8 cellular contexts compared by ENCODE assay signal in genomic region chr10:76036410-76036940, GRCh38.
DNase-seq lines count a peak whose midpoint lies in the region; ATAC-seq, FAIRE-seq and TF ChIP-seq lines count a peak whose summit lies in the region.

No MANE protein-coding gene starts in this region.

- TF ChIP-seq CTCF in D721Med (IDR thresholded peaks at IDR 0.05; ENCODE audit: insufficient read depth, missing control alignments) (peak; percentile 82), brain microvascular endothelial cell (IDR thresholded peaks at IDR 0.05; ENCODE audit: low read depth, low read length, missing control alignments) (peak; percentile 96), smooth muscle cell (IDR thresholded peaks at IDR 0.05; ENCODE audit: borderline replicate concordance, insufficient read depth, poor library complexity, severe bottlenecking) (peak; percentile 94)

- no peak for FAIRE-seq in D721Med (lab: Jason Lieb, UNC)

- no peak overlapping the region for H2AFZ ChIP-seq in smooth muscle cell (ENCODE audit: low read depth)

- H3K27ac ChIP-seq in brain microvascular endothelial cell = no peak overlapping the region
- no peak overlapping the region for H3K27ac ChIP-seq in smooth muscle cell (ENCODE audit: low read depth)

- no peaks in the 10 kb centered on the region for H3K79me2 ChIP-seq in smooth muscle cell (ENCODE audit: low read depth)

- no peak for DNase-seq in D721Med (ENCODE audit: insufficient read length, low spot score)
- peak in 46 of 76 experiments; percentile 0 to 51 (median 20) for DNase-seq in HUDEP-2 (lab: John Stamatoyannopoulos, UW; ENCODE audit: unreplicated experiment in 76 of 76)
- DNase-seq in brain microvascular endothelial cell = peak; percentile 54
- peak; percentile 79 for DNase-seq in iPS-NIHi11 (ENCODE audit: low spot score)
- peak; percentile 33 for DNase-seq in smooth muscle cell (lab: John Stamatoyannopoulos, UW; ENCODE audit: unreplicated experiment)
- no peak for DNase-seq in effector CD8-positive, alpha-beta T cell (lab: John Stamatoyannopoulos, UW)

- H3K4me3 ChIP-seq in brain microvascular endothelial cell (ENCODE audit: low read depth, low read length) (peak overlapping the region; percentile 28), smooth muscle cell (peak overlapping the region; percentile 21)

- H3K36me3 ChIP-seq in brain microvascular endothelial cell (replicated peaks) (no peaks in the 10 kb centered on the region), smooth muscle cell (ENCODE audit: low read depth) (peaks cover 6% of the 10 kb centered on the region)

- ATAC-seq in GM19397 (IDR thresholded peaks at IDR 0.05; ENCODE audit: unreplicated experiment) (peak; percentile 59), SK-N-SH treated with all-trans-retinoic acid at 6 μM for 48 hours (peak; percentile 94)

- in situ Hi-C loops in brain microvascular endothelial cell (cut with HindIII; ENCODE audit: low pct_ligation_motif_present, low sequenced_read_pairs) = no loop called here

- no peaks in the 10 kb centered on the region for H3F3A ChIP-seq in smooth muscle cell (ENCODE audit: low read depth)

- no peaks in the 10 kb centered on the region for H3K27me3 ChIP-seq in brain microvascular endothelial cell (replicated peaks)
- no peaks in the 10 kb centered on the region for H3K27me3 ChIP-seq in smooth muscle cell (ENCODE audit: low read depth)

- H3K9ac ChIP-seq in smooth muscle cell (ENCODE audit: low read depth) = no peak overlapping the region

- H4K20me1 ChIP-seq in smooth muscle cell (ENCODE audit: low read depth) = no peaks in the 10 kb centered on the region

- H3K4me2 ChIP-seq in smooth muscle cell = peak overlapping the region; percentile 64

- WGBS in smooth muscle cell (ENCODE audit: low lambda C conversion rate) = 39% methylated on average over 11 of the region's 11 CpGs

- peaks cover 21% of the 10 kb centered on the region for H3K4me1 ChIP-seq in smooth muscle cell (ENCODE audit: low read depth)

- peaks cover 10% of the 10 kb centered on the region for H3K9me3 ChIP-seq in smooth muscle cell (replicated peaks; ENCODE audit: low read depth)

TF ChIP-seq in SK-N-SH treated with all-trans-retinoic acid at 6 μM for 48 hours, 23 proteins besides CTCF, POLR2A, EP300 and RAD21:
- TF ChIP-seq ESRRG (CRISPR knock-in tag; IDR thresholded peaks at IDR 0.05) = no peak
- no peak for TF ChIP-seq BACH2 (CRISPR knock-in tag; IDR thresholded peaks at IDR 0.05; ENCODE audit: borderline replicate concordance)
- TF ChIP-seq ZNF8 (CRISPR knock-in tag; IDR thresholded peaks at IDR 0.05) = no peak

Comparison
In these comparisons a context has a peak if more than half of its experiments do, and no peak if none do; other contexts are left out.
1. DNase-seq: peak in HUDEP-2 (46 of 76), brain microvascular endothelial cell (single experiment), iPS-NIHi11 (single experiment) and smooth muscle cell (single experiment); none in D721Med (single experiment) and effector CD8-positive, alpha-beta T cell (single experiment).
2. Peak in every context shown above with its lines, with median percentiles within 50 percentile points of each other: CTCF ChIP-seq.